Comparison of ENCODE assay signal across 14 cellular contexts in the genomic region with DNA sequence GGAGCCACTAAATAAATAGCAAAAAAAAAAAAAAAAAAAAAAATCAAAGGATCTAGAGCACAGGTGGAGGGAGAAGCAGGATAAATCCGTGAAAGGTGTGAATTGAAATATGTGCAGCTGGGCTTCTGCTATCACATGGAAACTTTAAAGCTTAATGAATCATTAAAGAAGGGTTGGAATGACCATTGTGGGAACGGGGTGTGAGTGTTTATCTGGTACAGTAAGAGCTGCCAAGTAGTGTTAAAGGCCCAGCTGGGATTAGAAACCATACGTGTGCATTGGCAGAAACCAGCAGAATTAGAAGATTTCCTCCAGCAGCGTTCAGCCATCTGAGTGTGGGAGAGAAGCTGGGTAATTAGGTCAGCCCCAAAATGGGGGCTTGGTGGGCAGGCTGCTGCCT. TPM values are rescaled to one million over a fixed set of nuclear protein-coding genes. Genes with fewer than 3 reads are reported as not detected.
DNase-seq lines count a peak whose midpoint lies in the region; ATAC-seq and TF ChIP-seq lines count a peak whose summit lies in the region.
"Had no signal": no experiment of that assay in that cellular context is flagged by ENCODE, and none has a peak within 500 bp of the region (broad histone marks: within the 10 kb centered on the region; RNA-seq: fewer than 3 reads in every experiment).

No MANE protein-coding gene starts in this region.

- no peaks in the 10 kb centered on the region for H3K9me3 ChIP-seq in testis
- H3K9me3 ChIP-seq: psoas muscle, upper lobe of left lung had no signal

- H3K4me1 ChIP-seq in testis, result peaks cover 13% of the 10 kb centered on the region

- no peak overlapping the region for H3K4me3 ChIP-seq in testis
- H3K4me3 ChIP-seq: psoas muscle, upper lobe of left lung had no signal

- intact Hi-C loops in testis (cut with DNase I; ENCODE audit: low total_unique reads), result no loop called here

- 17 to 36% methylated on average over 4 of the region's 4 CpGs for WGBS in testis, 2 donors

- no peak for ATAC-seq in stimulated activated naive B cell treated with anti-CD40 and anti-IgM and Interleukin-4, amounts not matched to agents 10 μg/mL and 1 μg/mL and 100 μg/mL, for 72 hours (replicated peaks)
- no peak for ATAC-seq in HG02938 (IDR thresholded peaks at IDR 0.05; ENCODE audit: unreplicated experiment)
- ATAC-seq: psoas muscle had no signal

- H3K27me3 ChIP-seq in testis, result no peaks in the 10 kb centered on the region
- H3K27me3 ChIP-seq: upper lobe of left lung had no signal

- no peaks in the 10 kb centered on the region for H3K27me3 Mint-ChIP-seq in stimulated activated naive B cell treated with anti-CD40 and anti-IgM and Interleukin-4, amounts not matched to agents 10 μg/mL and 1 μg/mL and 100 μg/mL, for 72 hours

- TF ChIP-seq CTCF in testis (IDR thresholded peaks at IDR 0.05), result no peak

- no peak overlapping the region for H3K27ac Mint-ChIP-seq in stimulated activated naive B cell treated with anti-CD40 and anti-IgM and Interleukin-4, amounts not matched to agents 10 μg/mL and 1 μg/mL and 100 μg/mL, for 72 hours

- peaks cover 10 to 28% of the 10 kb centered on the region in 2 donors for H3K4me1 Mint-ChIP-seq in stimulated activated naive B cell treated with anti-CD40 and anti-IgM and Interleukin-4, amounts not matched to agents 10 μg/mL and 1 μg/mL and 100 μg/mL, for 72 hours

- H3K9me3 Mint-ChIP-seq in stimulated activated naive B cell treated with anti-CD40 and anti-IgM and Interleukin-4, amounts not matched to agents 10 μg/mL and 1 μg/mL and 100 μg/mL, for 72 hours, result no peaks in the 10 kb centered on the region

- no peaks in the 10 kb centered on the region for H3K36me3 ChIP-seq in testis (ENCODE audit: low read depth, missing control alignments)
- H3K36me3 ChIP-seq: upper lobe of left lung had no signal

- peak overlapping the region; percentile 33 to 34 for H3K27ac ChIP-seq in testis
- H3K27ac ChIP-seq: 22Rv1, psoas muscle, upper lobe of left lung had no signal

- H3K4me3 Mint-ChIP-seq in stimulated activated naive B cell treated with anti-CD40 and anti-IgM and Interleukin-4, amounts not matched to agents 10 μg/mL and 1 μg/mL and 100 μg/mL, for 72 hours, result no peak overlapping the region

- H3K36me3 Mint-ChIP-seq in stimulated activated naive B cell treated with anti-CD40 and anti-IgM and Interleukin-4, amounts not matched to agents 10 μg/mL and 1 μg/mL and 100 μg/mL, for 72 hours, result no peaks in the 10 kb centered on the region

- DNase-seq in NCI-H1092 treated with DMSO at 0.1 percent for 48 hours (lab: John Stamatoyannopoulos, UW) (peak; percentile 15), NCI-H1092 (lab: John Stamatoyannopoulos, UW) (no peak), cerebellum (ENCODE audit: low spot score) (peak; percentile 51), kidney tubule cell (ENCODE audit: low spot score) (peak; percentile 64), testis (peak; percentile 38)
- DNase-seq in activated CD4-positive, alpha-beta T cell treated with anti-CD3 and anti-CD28 coated beads, Interleukin-2, amount 50 U/mL, for 48 hours, result no peak
- DNase-seq in stimulated activated naive B cell treated with anti-CD40 and anti-IgM and Interleukin-4, amounts not matched to agents 10 μg/mL and 1 μg/mL and 100 μg/mL, for 72 hours, result no peak
- DNase-seq: activated CD4-positive, CD25-positive, alpha-beta regulatory T cell; effector CD4-positive, alpha-beta T cell; psoas muscle; upper lobe of left lung had no signal

- TF ChIP-seq POLR2A in testis (IDR thresholded peaks at IDR 0.05), result no peak

RNA-seq across cellular contexts. Expression of a gene that starts 13.4 kb away (rescaled TPM):
- 2.2 TPM for total RNA-seq in cerebellum
- total RNA-seq in testis, result 1 to 10 TPM in 1 of 2 donors, not detected in 1; 1.3 TPM
- not detected for polyA plus RNA-seq in testis (ENCODE audit: insufficient read depth, low read depth, low replicate concordance)
- total RNA-seq: kidney epithelial cell, psoas muscle had no signal

RNA-seq across cellular contexts. Expression of a gene that starts 20.2 kb away (rescaled TPM):
- total RNA-seq in cerebellum (0.36 TPM), testis (1 to 10 TPM; 8.9 to 10.0 TPM)
- 14.2 TPM for polyA plus RNA-seq in testis (ENCODE audit: insufficient read depth, low read depth, low replicate concordance)

RNA-seq across cellular contexts. Expression of a gene that starts 21.1 kb away (rescaled TPM):
- total RNA-seq in cerebellum, result 1.9 TPM
- total RNA-seq in testis, result 1 to 10 TPM; 4.6 to 5.0 TPM
- polyA plus RNA-seq in testis (ENCODE audit: insufficient read depth, low read depth, low replicate concordance), result 16.9 TPM

RNA-seq across cellular contexts. Expression of a gene that starts 41.8 kb away (rescaled TPM):
- total RNA-seq in cerebellum (23.2 TPM), testis (10 to 100 TPM; 35.7 to 39.7 TPM)
- 35.4 TPM for polyA plus RNA-seq in testis (ENCODE audit: insufficient read depth, low read depth, low replicate concordance)

RNA-seq across cellular contexts. Expression of a gene that starts 50.4 kb away (rescaled TPM):
- total RNA-seq in cerebellum (86.7 TPM), testis (100 to 1,000 TPM in 1 of 2 donors, 10 to 100 TPM in 1; 94.1 to 111 TPM)
- polyA plus RNA-seq in testis (ENCODE audit: insufficient read depth, low read depth, low replicate concordance), result 112 TPM

Comparison
In these comparisons a context has a peak if more than half of its experiments do, and no peak if none do; other contexts are left out.
1. DNase-seq: peak in NCI-H1092 treated with DMSO at 0.1 percent for 48 hours (single experiment), cerebellum (single experiment), kidney tubule cell (single experiment) and testis (single experiment); none in NCI-H1092 (single experiment), activated CD4-positive, alpha-beta T cell treated with anti-CD3 and anti-CD28 coated beads, Interleukin-2, amount 50 U/mL, for 48 hours (0 of 2) and stimulated activated naive B cell treated with anti-CD40 and anti-IgM and Interleukin-4, amounts not matched to agents 10 μg/mL and 1 μg/mL and 100 μg/mL, for 72 hours (single experiment).